Comparison of ENCODE assay signal across 13 cellular contexts in the genomic region with DNA sequence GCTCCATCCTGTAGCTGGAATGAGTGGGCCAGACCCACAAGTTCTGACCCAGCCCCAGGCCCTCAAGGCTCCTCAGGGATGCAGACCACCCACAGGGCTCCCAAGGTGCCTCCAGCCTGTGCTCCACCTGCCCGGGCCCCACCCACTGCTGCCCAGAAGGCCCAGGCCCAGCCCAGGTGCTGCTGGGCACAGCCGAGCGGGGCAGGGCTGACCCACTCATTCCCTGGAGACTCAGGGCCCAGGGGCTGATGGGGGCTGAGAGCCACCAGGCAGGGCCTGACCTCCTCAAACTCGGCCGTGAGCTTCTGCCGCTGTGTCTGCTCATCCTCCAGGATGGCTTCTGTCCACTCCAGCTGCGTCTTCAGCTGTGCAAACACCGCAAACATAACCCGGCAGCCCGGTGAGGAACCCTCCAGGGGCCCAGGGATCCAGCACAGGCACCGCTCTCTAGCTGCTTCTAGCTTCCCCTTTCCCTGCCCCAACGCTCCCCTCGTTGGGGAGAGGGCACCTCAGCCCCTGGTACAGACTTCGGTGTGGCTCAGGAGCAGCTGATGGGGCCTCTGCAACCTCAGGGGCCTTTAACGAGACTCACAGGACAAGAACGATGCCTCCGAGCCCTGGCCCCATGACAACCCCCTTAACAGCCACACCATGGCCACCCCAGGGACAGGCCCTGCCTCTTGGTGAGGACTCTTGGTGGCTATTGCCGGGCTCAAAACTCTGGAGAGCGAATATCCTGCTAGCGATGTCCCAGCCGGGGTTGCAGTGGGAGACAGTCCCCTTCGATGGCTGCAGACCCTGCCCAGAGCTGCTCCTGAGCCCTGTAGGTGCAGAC. TPM values are rescaled to one million over a fixed set of nuclear protein-coding genes. Genes with fewer than 3 reads are reported as not detected.
DNase-seq lines count a peak whose midpoint lies in the region; ATAC-seq and TF ChIP-seq lines count a peak whose summit lies in the region.
"Had no signal": no experiment of that assay in that cellular context is flagged by ENCODE, and none has a peak within 500 bp of the region (broad histone marks: within the 10 kb centered on the region; RNA-seq: fewer than 3 reads in every experiment).

No MANE protein-coding gene starts in this region.

- CTCF ChIA-PET in activated CD4-positive, alpha-beta memory T cell treated with anti-CD3 and anti-CD28 coated beads for 36 hours (lab: Charles Lee) = interaction anchor here (0.6 to 2.4 kb wide), 5 partner anchors 46 to 111 kb away, joined by 3 to 18 read pairs (median 5); partner anchors contain the start of gene DSTN

- H3K27me3 ChIP-seq in vagina (no peaks in the 10 kb centered on the region), brain microvascular endothelial cell (replicated peaks) (no peaks in the 10 kb centered on the region)

- no peak overlapping the region for H3K27ac Mint-ChIP-seq in activated CD4-positive, alpha-beta memory T cell treated with anti-CD3 and anti-CD28 coated beads for 36 hours
- H3K27ac Mint-ChIP-seq: brain; CD8-positive, alpha-beta T cell; IgD-negative memory B cell had no signal

- intact Hi-C loops in cardiac septum (cut with DNase I) (no loop called here), left cardiac atrium (cut with DNase I) (loop anchor here in 1 of 2 donors (5.0 kb wide), 1 partner anchor 79 kb away; no protein-coding TSS in a partner anchor), vagina (cut with DNase I) (loop anchor here (2.0 kb wide), 1 partner anchor 43 kb away; no protein-coding TSS in a partner anchor)
- intact Hi-C loops in activated CD4-positive, alpha-beta memory T cell treated with anti-CD3 and anti-CD28 coated beads for 36 hours (cut with micrococcal nuclease) = no loop called here

- no peaks in the 10 kb centered on the region for H3K9me3 ChIP-seq in vagina

- peaks cover 0 to 35% of the 10 kb centered on the region in 2 donors for H3K36me3 ChIP-seq in vagina
- peaks cover 74% of the 10 kb centered on the region for H3K36me3 ChIP-seq in brain microvascular endothelial cell (replicated peaks)

- no peak overlapping the region for H3K4me3 Mint-ChIP-seq in activated CD4-positive, alpha-beta memory T cell treated with anti-CD3 and anti-CD28 coated beads for 36 hours
- H3K4me3 Mint-ChIP-seq: brain; CD8-positive, alpha-beta T cell; IgD-negative memory B cell; T-cell had no signal

- peaks cover 19% of the 10 kb centered on the region for H3K4me1 Mint-ChIP-seq in activated CD4-positive, alpha-beta memory T cell treated with anti-CD3 and anti-CD28 coated beads for 36 hours (ENCODE audit: low read depth)
- H3K4me1 Mint-ChIP-seq: brain had no signal

- DNase-seq in cardiac septum (ENCODE audit: low spot score) (peak; percentile 75), left cardiac atrium (no peak), mesenteric fat pad (ENCODE audit: low spot score) (peak; percentile 85), vagina (ENCODE audit: extremely low spot score in 2 of 2) (peak in 1 of 2 donors; percentile 87), GM19238 (ENCODE audit: insufficient read length, low spot score) (no peak), brain microvascular endothelial cell (no peak)
- DNase-seq in activated CD4-positive, alpha-beta memory T cell treated with anti-CD3 and anti-CD28 coated beads for 36 hours = peak; percentile 7
- DNase-seq: NCI-H2171 treated with DMSO at 0.1 percent for 48 hours had no signal

- H3K27ac ChIP-seq in vagina (peak overlapping the region; percentile 30), brain microvascular endothelial cell (no peak overlapping the region)

- TF ChIP-seq CTCF in vagina (IDR thresholded peaks at IDR 0.05) (no peak), brain microvascular endothelial cell (IDR thresholded peaks at IDR 0.05; ENCODE audit: low read depth, low read length, missing control alignments) (no peak)

- ATAC-seq in left cardiac atrium (no peak), HG02798 (IDR thresholded peaks at IDR 0.05; ENCODE audit: poor library complexity, unreplicated experiment) (no peak)
- ATAC-seq: CD8-positive, alpha-beta T cell; T-cell had no signal

- H3K36me3 Mint-ChIP-seq in activated CD4-positive, alpha-beta memory T cell treated with anti-CD3 and anti-CD28 coated beads for 36 hours = peaks cover 7% of the 10 kb centered on the region

- in situ Hi-C loops in brain microvascular endothelial cell (cut with HindIII; ENCODE audit: low pct_ligation_motif_present, low sequenced_read_pairs) = no loop called here

- POLR2A ChIA-PET in activated CD4-positive, alpha-beta memory T cell treated with anti-CD3 and anti-CD28 coated beads for 36 hours (lab: Charles Lee) = no interaction called here

- no peaks in the 10 kb centered on the region for H3K27me3 Mint-ChIP-seq in activated CD4-positive, alpha-beta memory T cell treated with anti-CD3 and anti-CD28 coated beads for 36 hours
- H3K27me3 Mint-ChIP-seq: brain, IgD-negative memory B cell, T-cell had no signal

- no peak for TF ChIP-seq POLR2A in vagina (IDR thresholded peaks at IDR 0.05)

- H3K9me3 Mint-ChIP-seq in activated CD4-positive, alpha-beta memory T cell treated with anti-CD3 and anti-CD28 coated beads for 36 hours = no peaks in the 10 kb centered on the region
- H3K9me3 Mint-ChIP-seq: brain; CD8-positive, alpha-beta T cell; IgD-negative memory B cell; T-cell had no signal

- H3K4me1 ChIP-seq in vagina = peaks cover 47% of the 10 kb centered on the region

- H3K4me3 ChIP-seq in vagina (no peak overlapping the region), brain microvascular endothelial cell (ENCODE audit: low read depth, low read length) (no peak overlapping the region)

RNA-seq across cellular contexts. Expression of gene DSTN, which starts 46.0 kb away (rescaled TPM):
- total RNA-seq in cardiac septum (569 TPM), left cardiac atrium (100 to 1,000 TPM; 547 to 572 TPM), mesenteric fat pad (165 TPM), vagina (326 TPM)
- 10 to 100 TPM; 91.2 to 94.3 TPM for total RNA-seq in activated CD4-positive, alpha-beta memory T cell treated with anti-CD3 and anti-CD28 coated beads for 36 hours

Comparison
In these comparisons a context has a peak if more than half of its experiments do, and no peak if none do; other contexts are left out.
1. DNase-seq: peak in cardiac septum (single experiment), activated CD4-positive, alpha-beta memory T cell treated with anti-CD3 and anti-CD28 coated beads for 36 hours (single experiment) and mesenteric fat pad (single experiment); none in left cardiac atrium (single experiment), GM19238 (single experiment) and brain microvascular endothelial cell (single experiment).